In genomic region chr19:38095411-38096308, GRCh38 we compare ENCODE assay signal across 8 cellular contexts.
DNase-seq lines count a peak whose midpoint lies in the region; ATAC-seq and TF ChIP-seq lines count a peak whose summit lies in the region.

No MANE protein-coding gene starts in this region.

- no peak overlapping the region for H3K4me3 ChIP-seq in heart right ventricle

- no peaks in the 10 kb centered on the region for H3K27me3 Mint-ChIP-seq in activated naive CD8-positive, alpha-beta T cell treated with anti-CD3 and anti-CD28 coated beads, Interleukin-2, amount 50 U/mL, for 24 hours

- intact Hi-C loops in heart right ventricle (cut with DNase I), result loop anchor here in 8 of 10 donors (2.0 to 10.0 kb wide), 5 partner anchors 188 to 198 kb away; partner anchors contain the start of genes SIPA1L3 (in 4 of the 8) and WDR87 (in 4 of the 8)

- ATAC-seq in SK-N-SH treated with all-trans-retinoic acid at 6 μM for 48 hours (peak; percentile 91), heart right ventricle (peak in 6 of 8 donors; percentile 50 to 76 (median 62)), GM21447 (IDR thresholded peaks at IDR 0.05; ENCODE audit: unreplicated experiment) (no peak), GM21786 (IDR thresholded peaks at IDR 0.05; ENCODE audit: unreplicated experiment) (no peak)
- ATAC-seq in activated naive CD8-positive, alpha-beta T cell treated with anti-CD3 and anti-CD28 coated beads, Interleukin-2, amount 50 U/mL, for 24 hours, result peak; percentile 24

- peaks cover 0 to 17% (median 0%) of the 10 kb centered on the region in 9 donors for H3K4me1 ChIP-seq in heart right ventricle

- peaks cover 0 to 22% (median 9%) of the 10 kb centered on the region in 9 donors for H3K36me3 ChIP-seq in heart right ventricle

- no peak overlapping the region for H3K27ac Mint-ChIP-seq in activated naive CD8-positive, alpha-beta T cell treated with anti-CD3 and anti-CD28 coated beads, Interleukin-2, amount 50 U/mL, for 24 hours

- H3K4me1 Mint-ChIP-seq in activated naive CD8-positive, alpha-beta T cell treated with anti-CD3 and anti-CD28 coated beads, Interleukin-2, amount 50 U/mL, for 24 hours, result peaks cover 6% of the 10 kb centered on the region

- H3K27me3 ChIP-seq in heart right ventricle, result no peaks in the 10 kb centered on the region

- no peak overlapping the region for H3K27ac ChIP-seq in heart right ventricle

- peaks cover 24% of the 10 kb centered on the region for H3K36me3 Mint-ChIP-seq in activated naive CD8-positive, alpha-beta T cell treated with anti-CD3 and anti-CD28 coated beads, Interleukin-2, amount 50 U/mL, for 24 hours (ENCODE audit: low read depth)

- H3K4me3 Mint-ChIP-seq in activated naive CD8-positive, alpha-beta T cell treated with anti-CD3 and anti-CD28 coated beads, Interleukin-2, amount 50 U/mL, for 24 hours, result no peak overlapping the region

- TF ChIP-seq CTCF in heart right ventricle (IDR thresholded peaks at IDR 0.05), result peak; percentile 45 to 80 (median 71)

- WGBS in heart right ventricle, 2 donors, result 46 to 50% methylated on average over 17 of the region's 17 CpGs

- DNase-seq in ELF-1 (ENCODE audit: low read depth, low spot score) (peak; percentile 77), NCI-H1092 treated with DMSO at 0.1 percent for 48 hours (lab: John Stamatoyannopoulos, UW) (peak; percentile 71), heart right ventricle (peak; percentile 59 to 68), pulmonary artery endothelial cell (ENCODE audit: low read depth, low spot score) (peak; percentile 33)
- DNase-seq in activated naive CD8-positive, alpha-beta T cell treated with anti-CD3 and anti-CD28 coated beads, Interleukin-2, amount 50 U/mL, for 24 hours, result peak; percentile 64

- H3K9me3 Mint-ChIP-seq in activated naive CD8-positive, alpha-beta T cell treated with anti-CD3 and anti-CD28 coated beads, Interleukin-2, amount 50 U/mL, for 24 hours, result peaks cover 3% of the 10 kb centered on the region

- H3K9me3 ChIP-seq in heart right ventricle, result peaks cover 0 to 8% (median 0%) of the 10 kb centered on the region in 11 donors

TF ChIP-seq in SK-N-SH treated with all-trans-retinoic acid at 6 μM for 48 hours, 23 proteins besides CTCF, POLR2A, EP300 and RAD21:
- TF ChIP-seq GLIS3 (CRISPR knock-in tag; IDR thresholded peaks at IDR 0.05) (no peak), ZNF8 (CRISPR knock-in tag; IDR thresholded peaks at IDR 0.05) (no peak), RARB (CRISPR knock-in tag; IDR thresholded peaks at IDR 0.05) (no peak), TCF4 (CRISPR knock-in tag; IDR thresholded peaks at IDR 0.05; ENCODE audit: borderline replicate concordance) (no peak), ARNTL (CRISPR knock-in tag; IDR thresholded peaks at IDR 0.05; ENCODE audit: borderline replicate concordance, low read depth) (no peak), TSHZ2 (CRISPR knock-in tag; IDR thresholded peaks at IDR 0.05) (no peak), PATZ1 (CRISPR knock-in tag; IDR thresholded peaks at IDR 0.05; ENCODE audit: borderline replicate concordance) (no peak), CSDC2 (CRISPR knock-in tag; IDR thresholded peaks at IDR 0.05) (no peak), ESRRG (CRISPR knock-in tag; IDR thresholded peaks at IDR 0.05) (no peak), OSR1 (CRISPR knock-in tag; IDR thresholded peaks at IDR 0.05) (no peak)

Comparison
In these comparisons a context has a peak if more than half of its experiments do, and no peak if none do; other contexts are left out.
1. ATAC-seq: peak in SK-N-SH treated with all-trans-retinoic acid at 6 μM for 48 hours (single experiment), activated naive CD8-positive, alpha-beta T cell treated with anti-CD3 and anti-CD28 coated beads, Interleukin-2, amount 50 U/mL, for 24 hours (single experiment) and heart right ventricle (6 of 8); none in GM21447 (single experiment) and GM21786 (single experiment).
2. Peak in every context shown above with its lines, with median percentiles within 50 percentile points of each other: DNase-seq.